ENCODE assay signal across 1 cellular context in genomic region chr3:13135811-13136321, GRCh38.
TF ChIP-seq lines count a peak whose summit lies in the region.

No MANE protein-coding gene starts in this region.

TF ChIP-seq in K562, 482 proteins besides CTCF, POLR2A, EP300 and RAD21:
- TF ChIP-seq TSC22D4 (tag; IDR thresholded peaks at IDR 0.05), result no peak
- no peak for TF ChIP-seq HMGN3 (IDR thresholded peaks at IDR 0.05; ENCODE audit: borderline replicate concordance, extremely low read depth, insufficient read length, low read depth, low read length)
- no peak for TF ChIP-seq ZNF133 (CRISPR knock-in tag; IDR thresholded peaks at IDR 0.05)
- TF ChIP-seq, protein P1, sequence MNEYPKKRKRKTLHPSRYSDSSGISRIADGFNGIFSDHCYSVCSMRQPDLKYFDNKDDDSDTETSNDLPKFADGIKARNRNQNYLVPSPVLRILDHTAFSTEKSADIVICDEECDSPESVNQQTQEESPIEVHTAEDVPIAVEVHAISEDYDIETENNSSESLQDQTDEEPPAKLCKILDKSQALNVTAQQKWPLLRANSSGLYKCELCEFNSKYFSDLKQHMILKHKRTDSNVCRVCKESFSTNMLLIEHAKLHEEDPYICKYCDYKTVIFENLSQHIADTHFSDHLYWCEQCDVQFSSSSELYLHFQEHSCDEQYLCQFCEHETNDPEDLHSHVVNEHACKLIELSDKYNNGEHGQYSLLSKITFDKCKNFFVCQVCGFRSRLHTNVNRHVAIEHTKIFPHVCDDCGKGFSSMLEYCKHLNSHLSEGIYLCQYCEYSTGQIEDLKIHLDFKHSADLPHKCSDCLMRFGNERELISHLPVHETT (CRISPR knock-in tag; conservative IDR thresholded peaks at IDR 0.05 in 1 of 2, IDR thresholded peaks at IDR 0.05 in 1 of 2), result no peak
- TF ChIP-seq PHF20 (IDR thresholded peaks at IDR 0.05; ENCODE audit: partially characterized antibody), result no peak
- no peak for TF ChIP-seq KAT8 (IDR thresholded peaks at IDR 0.05; ENCODE audit: low read depth)
- no peak for TF ChIP-seq PTRF (tag; IDR thresholded peaks at IDR 0.05)
- TF ChIP-seq TAL1 (IDR thresholded peaks at IDR 0.05), result no peak
- TF ChIP-seq, protein P2, sequence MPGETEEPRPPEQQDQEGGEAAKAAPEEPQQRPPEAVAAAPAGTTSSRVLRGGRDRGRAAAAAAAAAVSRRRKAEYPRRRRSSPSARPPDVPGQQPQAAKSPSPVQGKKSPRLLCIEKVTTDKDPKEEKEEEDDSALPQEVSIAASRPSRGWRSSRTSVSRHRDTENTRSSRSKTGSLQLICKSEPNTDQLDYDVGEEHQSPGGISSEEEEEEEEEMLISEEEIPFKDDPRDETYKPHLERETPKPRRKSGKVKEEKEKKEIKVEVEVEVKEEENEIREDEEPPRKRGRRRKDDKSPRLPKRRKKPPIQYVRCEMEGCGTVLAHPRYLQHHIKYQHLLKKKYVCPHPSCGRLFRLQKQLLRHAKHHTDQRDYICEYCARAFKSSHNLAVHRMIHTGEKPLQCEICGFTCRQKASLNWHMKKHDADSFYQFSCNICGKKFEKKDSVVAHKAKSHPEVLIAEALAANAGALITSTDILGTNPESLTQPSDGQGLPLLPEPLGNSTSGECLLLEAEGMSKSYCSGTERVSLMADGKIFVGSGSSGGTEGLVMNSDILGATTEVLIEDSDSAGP (CRISPR knock-in tag; IDR thresholded peaks at IDR 0.05), result no peak
